Comparison of ENCODE assay signal across 17 cellular contexts in genomic region chr5:15365040-15365439, GRCh38.
DNase-seq lines count a peak whose midpoint lies in the region; ATAC-seq, FAIRE-seq and TF ChIP-seq lines count a peak whose summit lies in the region.
"Had no signal": no experiment of that assay in that cellular context is flagged by ENCODE, and none has a peak within 500 bp of the region (broad histone marks: within the 10 kb centered on the region; RNA-seq: fewer than 3 reads in every experiment).

No MANE protein-coding gene starts in this region.

- BruUV-seq in endothelial cell of umbilical vein (replicated peaks; lab: Mats Ljungman, UMichigan), result no TSS peak

- POLR2A ChIA-PET in endothelial cell of umbilical vein (lab: Charles Lee), result no interaction called here

- H2AFZ ChIP-seq in endothelial cell of umbilical vein (ENCODE audit: low read depth, low read length), result peak overlapping the region; percentile 23
- H2AFZ ChIP-seq in neural progenitor cell (replicated peaks), result no peak overlapping the region

- no peak for TF ChIP-seq POLR2A in endothelial cell of umbilical vein (IDR thresholded peaks at IDR 0.05; ENCODE audit: low read depth, low read length)

- H3K9me3 Mint-ChIP-seq in neural progenitor cell, result peaks cover 5% of the 10 kb centered on the region
- H3K9me3 Mint-ChIP-seq: H9 had no signal

- no peak overlapping the region for H3K4me3 Mint-ChIP-seq in neural progenitor cell
- H3K4me3 Mint-ChIP-seq: CD14-positive monocyte, H9 had no signal

- H3K27ac Mint-ChIP-seq in neural progenitor cell, result peak overlapping the region; percentile 9
- H3K27ac Mint-ChIP-seq: CD14-positive monocyte, H9 had no signal

- peaks cover 43% of the 10 kb centered on the region for H3K4me1 ChIP-seq in endothelial cell of umbilical vein (ENCODE audit: control insufficient read depth, extremely low read depth, insufficient read depth, low read length)
- H3K4me1 ChIP-seq in neural progenitor cell, result no peaks in the 10 kb centered on the region
- H3K4me1 ChIP-seq in foreskin keratinocyte, result no peaks in the 10 kb centered on the region
- H3K4me1 ChIP-seq: SJCRH30 had no signal

- H3K9ac ChIP-seq in endothelial cell of umbilical vein (replicated peaks; ENCODE audit: extremely low read depth, insufficient read depth, low read length) (no peak overlapping the region), neural progenitor cell (no peak overlapping the region)

- dilution Hi-C loops in endothelial cell of umbilical vein (cut with MboI; ENCODE audit: extremely low pct_ligation_motif_present, low sequenced_read_pairs), result no loop called here

- FAIRE-seq in endothelial cell of umbilical vein (lab: Jason Lieb, UNC), result peak; percentile 26

- H3K9me3 ChIP-seq in endothelial cell of umbilical vein (replicated peaks; ENCODE audit: control insufficient read depth, insufficient read depth, low read length) (no peaks in the 10 kb centered on the region), neural progenitor cell (ENCODE audit: low read depth) (no peaks in the 10 kb centered on the region)
- H3K9me3 ChIP-seq: SJCRH30 had no signal

- H3K27ac ChIP-seq in endothelial cell of umbilical vein (ENCODE audit: insufficient read depth, low read depth, low read length) (peak overlapping the region; percentile 83), neural progenitor cell (no peak overlapping the region), foreskin keratinocyte (no peak overlapping the region)
- H3K27ac ChIP-seq: SJCRH30 had no signal

- TF ChIP-seq CTCF in endothelial cell of umbilical vein (IDR thresholded peaks at IDR 0.05; ENCODE audit: extremely low read depth in 1 of 2, insufficient read depth in 1 of 2, low read depth in 1 of 2, low read length in 2 of 2), result no peak
- no peak for TF ChIP-seq CTCF in neural progenitor cell (IDR thresholded peaks at IDR 0.05)
- TF ChIP-seq CTCF in foreskin keratinocyte (conservative IDR thresholded peaks at IDR 0.05), result no peak

- H3K4me3 ChIP-seq in endothelial cell of umbilical vein (replicated peaks in 1 of 3; ENCODE audit: insufficient read depth in 1 of 3, low read depth in 1 of 3, low read length in 3 of 3), result no peak overlapping the region
- no peak overlapping the region for H3K4me3 ChIP-seq in neural progenitor cell
- H3K4me3 ChIP-seq: SJCRH30 had no signal

- no peaks in the 10 kb centered on the region for H3K9me1 ChIP-seq in endothelial cell of umbilical vein (replicated peaks; ENCODE audit: control insufficient read depth, extremely low read depth, insufficient read depth, low read length)

- H3K27me3 Mint-ChIP-seq in neural progenitor cell (ENCODE audit: insufficient read depth, low read depth), result no peaks in the 10 kb centered on the region

- CTCF ChIA-PET in endothelial cell of umbilical vein (lab: Charles Lee), result interaction anchor here (0.9 to 1.8 kb wide), 3 partner anchors 12 to 19 kb away, joined by 3 to 6 read pairs (median 3); no protein-coding TSS in a partner anchor

- H3K79me2 ChIP-seq in endothelial cell of umbilical vein (ENCODE audit: control insufficient read depth, insufficient read depth, low read length) (no peaks in the 10 kb centered on the region), neural progenitor cell (ENCODE audit: low read depth) (no peaks in the 10 kb centered on the region)

- ATAC-seq in foreskin keratinocyte, result no peak

- H3K27me3 ChIP-seq in endothelial cell of umbilical vein (ENCODE audit: control insufficient read depth in 2 of 2, insufficient read depth in 2 of 2, low read length in 2 of 2), result no peaks in the 10 kb centered on the region
- no peaks in the 10 kb centered on the region for H3K27me3 ChIP-seq in neural progenitor cell
- H3K27me3 ChIP-seq in foreskin keratinocyte, result no peaks in the 10 kb centered on the region
- H3K27me3 ChIP-seq: SJCRH30 had no signal

- no peaks in the 10 kb centered on the region for H4K20me1 ChIP-seq in endothelial cell of umbilical vein (replicated peaks; ENCODE audit: control insufficient read depth, extremely low read depth, insufficient read depth, low read length)
- no peaks in the 10 kb centered on the region for H4K20me1 ChIP-seq in neural progenitor cell (ENCODE audit: low read depth)

- no peaks in the 10 kb centered on the region for H3K36me3 Mint-ChIP-seq in neural progenitor cell
- H3K36me3 Mint-ChIP-seq: CD14-positive monocyte had no signal

- peaks cover 38% of the 10 kb centered on the region for H3K4me1 Mint-ChIP-seq in neural progenitor cell
- H3K4me1 Mint-ChIP-seq: CD14-positive monocyte had no signal

- H3K36me3 ChIP-seq in endothelial cell of umbilical vein (ENCODE audit: control insufficient read depth in 2 of 2, extremely low read depth in 1 of 2, insufficient read depth in 2 of 2, low read length in 2 of 2) (no peaks in the 10 kb centered on the region), neural progenitor cell (no peaks in the 10 kb centered on the region)
- H3K36me3 ChIP-seq: SJCRH30 had no signal

- H3K4me2 ChIP-seq in endothelial cell of umbilical vein (ENCODE audit: insufficient read depth, low read length) (peak overlapping the region; percentile 58), neural progenitor cell (no peak overlapping the region)

- DNase-seq in HCEC 1CT, result peak; percentile 17
- DNase-seq in amniotic epithelial cell (ENCODE audit: low read depth), result peak; percentile 25
- DNase-seq in endothelial cell of umbilical vein (ENCODE audit: low read depth, low spot score), result peak; percentile 38
- no peak for DNase-seq in neural progenitor cell (ENCODE audit: low spot score)
- DNase-seq in cerebellum (ENCODE audit: low spot score), result no peak
- no peak for DNase-seq in foreskin keratinocyte
- DNase-seq in CD1c-positive myeloid dendritic cell (ENCODE audit: extremely low spot score), result no peak
- DNase-seq: ACHN, DMS79 treated with DMSO at 0.1 percent for 48 hours, H9, IMR-90, NCI-H1436, NCI-H1930, NCI-H345, NCI-H526, SJCRH30 had no signal

- H3F3A ChIP-seq in neural progenitor cell (ENCODE audit: low read depth), result no peaks in the 10 kb centered on the region

- intact Hi-C loops in endothelial cell of umbilical vein (cut with micrococcal nuclease), result no loop called here

TF ChIP-seq in endothelial cell of umbilical vein, 7 proteins besides CTCF, POLR2A, EP300 and RAD21:
- TF ChIP-seq JUN (IDR thresholded peaks at IDR 0.05; ENCODE audit: borderline replicate concordance, insufficient read depth, insufficient read length, low read depth), result no peak
- no peak for TF ChIP-seq EZH2 (IDR thresholded peaks at IDR 0.05; ENCODE audit: borderline replicate concordance, low read depth, low read length, severe bottlenecking)
- TF ChIP-seq FOS (IDR thresholded peaks at IDR 0.05; ENCODE audit: borderline replicate concordance, insufficient read depth, low read length), result peak; percentile 62

Comparison
In these comparisons a context has a peak if more than half of its experiments do, and no peak if none do; other contexts are left out.
1. DNase-seq: peak in HCEC 1CT (single experiment), amniotic epithelial cell (single experiment) and endothelial cell of umbilical vein (single experiment); none in neural progenitor cell (single experiment), cerebellum (single experiment), foreskin keratinocyte (0 of 2) and CD1c-positive myeloid dendritic cell (single experiment).